ENCODE assay signal across 1 cellular context in the genomic region with DNA sequence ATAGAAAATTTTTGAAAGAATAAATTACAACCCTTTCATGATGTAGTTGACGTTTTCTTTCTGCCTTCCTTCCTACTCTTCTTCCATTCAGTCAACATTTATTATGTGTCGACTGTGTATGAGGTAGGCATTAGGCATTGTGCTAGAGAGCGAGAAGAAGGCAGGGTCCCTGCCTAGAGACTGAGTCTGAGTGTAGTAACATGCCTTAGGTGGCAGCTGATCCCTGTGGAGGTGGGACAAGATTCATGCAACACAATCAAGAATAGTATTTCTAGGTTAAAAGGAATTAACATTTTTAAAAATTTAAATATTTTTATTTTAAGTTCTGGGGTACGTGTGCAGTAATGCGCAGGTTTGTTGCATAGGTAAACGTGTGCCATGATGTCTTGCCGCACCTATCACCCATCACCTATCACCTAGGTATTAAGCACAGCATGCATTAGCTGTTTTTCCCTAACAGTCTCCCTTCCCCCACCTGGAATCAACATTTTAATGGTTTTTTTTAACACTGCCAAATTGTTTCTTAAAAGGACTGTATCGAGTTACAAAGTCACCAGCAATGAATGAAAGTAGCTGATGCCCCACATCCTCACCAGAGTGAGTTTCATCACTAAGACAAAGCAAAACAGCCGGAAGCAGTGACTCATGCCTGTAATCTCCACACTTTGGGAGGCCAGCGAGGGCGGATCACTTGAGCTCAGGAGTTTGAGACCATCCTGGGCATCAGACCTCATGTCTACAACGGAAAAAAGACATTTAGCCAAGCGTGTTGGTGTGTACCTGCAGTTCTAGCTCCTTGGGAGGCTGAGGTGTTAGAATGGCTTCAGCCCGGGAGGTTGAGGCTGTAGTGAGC.
TF ChIP-seq lines count a peak whose summit lies in the region.

No MANE protein-coding gene starts in this region.

TF ChIP-seq in SK-N-SH treated with all-trans-retinoic acid at 6 μM for 48 hours, 23 proteins besides CTCF, POLR2A, EP300 and RAD21 (continued from another document):
- TF ChIP-seq, protein P1, sequence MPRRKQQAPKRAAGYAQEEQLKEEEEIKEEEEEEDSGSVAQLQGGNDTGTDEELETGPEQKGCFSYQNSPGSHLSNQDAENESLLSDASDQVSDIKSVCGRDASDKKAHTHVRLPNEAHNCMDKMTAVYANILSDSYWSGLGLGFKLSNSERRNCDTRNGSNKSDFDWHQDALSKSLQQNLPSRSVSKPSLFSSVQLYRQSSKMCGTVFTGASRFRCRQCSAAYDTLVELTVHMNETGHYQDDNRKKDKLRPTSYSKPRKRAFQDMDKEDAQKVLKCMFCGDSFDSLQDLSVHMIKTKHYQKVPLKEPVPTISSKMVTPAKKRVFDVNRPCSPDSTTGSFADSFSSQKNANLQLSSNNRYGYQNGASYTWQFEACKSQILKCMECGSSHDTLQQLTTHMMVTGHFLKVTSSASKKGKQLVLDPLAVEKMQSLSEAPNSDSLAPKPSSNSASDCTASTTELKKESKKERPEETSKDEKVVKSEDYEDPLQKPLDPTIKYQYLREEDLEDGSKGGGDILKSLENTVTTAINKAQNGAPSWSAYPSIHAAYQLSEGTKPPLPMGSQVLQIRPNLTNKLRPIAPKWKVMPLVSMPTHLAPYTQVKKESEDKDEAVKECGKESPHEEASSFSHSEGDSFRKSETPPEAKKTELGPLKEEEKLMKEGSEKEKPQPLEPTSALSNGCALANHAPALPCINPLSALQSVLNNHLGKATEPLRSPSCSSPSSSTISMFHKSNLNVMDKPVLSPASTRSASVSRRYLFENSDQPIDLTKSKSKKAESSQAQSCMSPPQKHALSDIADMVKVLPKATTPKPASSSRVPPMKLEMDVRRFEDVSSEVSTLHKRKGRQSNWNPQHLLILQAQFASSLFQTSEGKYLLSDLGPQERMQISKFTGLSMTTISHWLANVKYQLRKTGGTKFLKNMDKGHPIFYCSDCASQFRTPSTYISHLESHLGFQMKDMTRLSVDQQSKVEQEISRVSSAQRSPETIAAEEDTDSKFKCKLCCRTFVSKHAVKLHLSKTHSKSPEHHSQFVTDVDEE (CRISPR knock-in tag; IDR thresholded peaks at IDR 0.05) = no peak
- no peak for TF ChIP-seq OSR1 (CRISPR knock-in tag; IDR thresholded peaks at IDR 0.05)
- no peak for TF ChIP-seq GLIS3 (CRISPR knock-in tag; IDR thresholded peaks at IDR 0.05)
- TF ChIP-seq SNAI2 (CRISPR knock-in tag; IDR thresholded peaks at IDR 0.05) = no peak
